28 cellular contexts compared by ENCODE assay signal in the genomic region with DNA sequence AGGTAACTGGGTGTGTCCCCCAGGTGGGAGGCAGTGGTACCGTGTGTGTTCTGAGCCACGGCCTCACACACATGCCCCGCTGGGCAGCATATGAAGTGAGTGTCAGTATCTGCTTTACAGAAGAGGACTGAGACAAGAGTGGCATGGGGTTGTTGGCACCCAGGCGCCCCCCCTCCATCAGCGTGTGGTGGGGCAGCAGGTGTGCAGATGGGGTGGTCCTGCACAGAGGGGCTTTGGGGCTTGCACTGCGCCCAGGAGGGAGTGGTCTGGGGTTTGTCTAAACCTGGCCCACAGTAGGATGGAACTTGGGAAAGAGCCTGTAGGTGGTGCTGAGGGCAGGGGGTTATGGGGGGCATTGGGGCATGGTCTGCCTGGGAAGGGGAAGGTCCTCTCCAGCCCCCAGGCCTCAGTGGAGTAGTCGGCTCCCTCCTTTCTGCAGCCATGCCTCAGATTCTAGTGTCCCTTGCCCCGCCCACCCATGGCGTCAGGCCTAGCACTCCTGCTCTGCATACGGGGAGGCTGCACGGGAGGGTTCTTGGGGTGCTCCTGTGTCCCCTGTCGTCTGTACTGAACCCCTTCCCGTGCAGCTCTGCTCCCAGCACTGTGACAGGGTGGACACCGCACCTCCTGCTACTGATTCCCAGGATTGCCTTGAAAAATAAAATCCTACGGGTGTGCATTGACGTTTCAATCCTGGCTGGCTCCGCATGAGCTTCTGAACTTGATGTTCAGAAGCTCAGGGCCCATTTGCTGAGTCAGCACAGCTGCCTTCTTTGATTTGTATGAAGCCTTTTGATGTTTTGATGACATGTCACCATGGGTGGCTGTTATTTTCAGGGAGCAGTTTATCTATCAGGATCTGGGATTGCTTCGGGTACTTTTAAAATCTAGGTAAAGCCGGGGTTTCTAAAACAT.
DNase-seq lines count a peak whose midpoint lies in the region; ATAC-seq, FAIRE-seq and TF ChIP-seq lines count a peak whose summit lies in the region.
"Had no signal": no experiment of that assay in that cellular context is flagged by ENCODE, and none has a peak within 500 bp of the region (broad histone marks: within the 10 kb centered on the region; RNA-seq: fewer than 3 reads in every experiment).

No MANE protein-coding gene starts in this region.

- no peak overlapping the region for H3K14ac ChIP-seq in H1 (ENCODE audit: insufficient read length)

- DNase-seq in SW480 (ENCODE audit: low spot score) = peak; percentile 17
- DNase-seq in H1 (ENCODE audit: low read depth in 1 of 2, low spot score in 2 of 2) = no peak
- DNase-seq in midbrain (lab: John Stamatoyannopoulos, UW) = peak; percentile 48
- peak; percentile 61 for DNase-seq in upper lobe of right lung
- no peak for DNase-seq in CD1c-positive myeloid dendritic cell (ENCODE audit: extremely low spot score)
- no peak for DNase-seq in stimulated activated naive CD4-positive, alpha-beta T cell treated with Interleukin-2 at 50 U/mL for 16 hours (lab: John Stamatoyannopoulos, UW)
- DNase-seq: activated CD4-positive, alpha-beta T cell treated with anti-CD3 and anti-CD28 coated beads for 1 hour; activated CD8-positive, alpha-beta T cell treated with anti-CD3 and anti-CD28 coated beads for 36 hours; activated effector memory CD4-positive, alpha-beta T cell treated with Interleukin-2 at 50 U/mL for 16 hours; brain microvascular endothelial cell; CD4-positive, alpha-beta memory T cell; DMS 273 treated with DMSO at 0.1 percent for 48 hours; GDM1; Karpas-422; natural killer cell; NCI-H1436 treated with DMSO at 0.1 percent for 48 hours; NCI-H510A; right cardiac atrium; stimulated activated CD4-positive, alpha-beta T cell treated with anti-CD3 and anti-CD28 coated beads, Interleukin-12 subunit alpha, Interleukin-12 subunit beta, amount 100 ng/mL, for 4 hours; stimulated activated CD4-positive, alpha-beta T cell treated with anti-CD3 and anti-CD28 coated beads, Interleukin-4, amount 100 ng/mL, for 4 hours; stimulated activated naive CD8-positive, alpha-beta T cell treated with anti-CD3 and anti-CD28 coated beads, Interleukin-15, Interleukin-2, amounts not matched to agents 100 U/mL and 50 U/mL, for 24 hours; T-cell; tibial artery had no signal

- no peak overlapping the region for H3K4ac ChIP-seq in H1 (replicated peaks; ENCODE audit: insufficient read length, low read depth, low read length)

- no peak for TF ChIP-seq POLR2A in H1 (IDR thresholded peaks at IDR 0.05; ENCODE audit: control extremely low read depth in 1 of 2, low read depth in 2 of 2, low read length in 2 of 2)

- no peak overlapping the region for H2BK12ac ChIP-seq in H1 (ENCODE audit: low read depth, low read length)

- no peak overlapping the region for H2BK15ac ChIP-seq in H1 (ENCODE audit: low read length)

- POLR2A ChIA-PET in H1 (lab: Charles Lee; ENCODE audit: partially characterized antibody) = interaction anchor here (0.7 kb wide), 1 partner anchor 42 kb away, joined by 3 read pairs; no protein-coding TSS in a partner anchor

- no peak overlapping the region for H3K4me3 ChIP-seq in H1 (ENCODE audit: extremely low read depth in 1 of 4, insufficient read depth in 2 of 4, low read depth in 3 of 4, low read length in 4 of 4)
- no peak overlapping the region for H3K4me3 ChIP-seq in upper lobe of right lung
- H3K4me3 ChIP-seq: coronary artery, pancreas, tibial artery had no signal

- H4K5ac ChIP-seq in H1 (ENCODE audit: insufficient read length, low read depth, low read length) = no peak overlapping the region

- no peak overlapping the region for H3K23ac ChIP-seq in H1 (ENCODE audit: insufficient read length)

- FAIRE-seq in H1 (lab: Jason Lieb, UNC) = no peak
- FAIRE-seq: HTR-8/SVneo, pancreas had no signal

- no peak overlapping the region; the same call in 1 of the 2 replicates for H2BK5ac ChIP-seq in H1 (ENCODE audit: low read depth, low read length)

- H3K9me3 ChIP-seq in H1 (ENCODE audit: insufficient read depth in 2 of 2, low read depth in 1 of 2, low read length in 1 of 2) = peaks cover 4 to 11% of the 10 kb centered on the region in 2 experiments; a peak in 2 of 4 replicates
- H3K9me3 ChIP-seq in upper lobe of right lung = no peaks in the 10 kb centered on the region
- H3K9me3 ChIP-seq: pancreas, tibial artery had no signal

- H3K56ac ChIP-seq in H1 (replicated peaks; ENCODE audit: insufficient read length, low read depth, low read length) = no peak overlapping the region

- TF ChIP-seq CTCF in H1 (IDR thresholded peaks at IDR 0.05; ENCODE audit: control extremely low read depth in 1 of 3, insufficient read depth in 1 of 3, low read depth in 1 of 3, low read length in 3 of 3) = no peak
- no peak for TF ChIP-seq CTCF in upper lobe of right lung (IDR thresholded peaks at IDR 0.05)

- no peak overlapping the region for H2BK20ac ChIP-seq in H1 (ENCODE audit: low read length)

- WGBS in H1 (ENCODE audit: extremely low coverage in 1 of 2, insufficient coverage in 1 of 2, insufficient read length in 1 of 2, insufficient replicate concordance in 2 of 2, low coverage in 1 of 2, low lambda C conversion rate in 2 of 2, missing lambda C conversion rate in 1 of 2), 2 experiments = 88% methylated on average over 18 of the region's 19 CpGs; no CpG with 5 or more reads in 1 of the 2 experiments

- H2BK120ac ChIP-seq in H1 (replicated peaks; ENCODE audit: low read depth, low read length) = no peak overlapping the region

- H3K18ac ChIP-seq in H1 (ENCODE audit: extremely low read depth, low read length) = peak overlapping the region; percentile 7; the same call in 1 of the 2 replicates

- no peak overlapping the region for H4K91ac ChIP-seq in H1 (replicated peaks; ENCODE audit: insufficient read length, low read length)

- CTCF ChIA-PET in H1 (lab: Charles Lee; ENCODE audit: partially characterized antibody) = interaction anchor here (0.6 to 1.7 kb wide), 3 partner anchors 15 to 28 kb away, joined by 3 to 7 read pairs (median 3); no protein-coding TSS in a partner anchor

- H4K20me1 ChIP-seq in H1 (replicated peaks in 1 of 2; ENCODE audit: control insufficient read depth in 1 of 2, insufficient read depth in 2 of 2, low read length in 2 of 2) = no peaks in the 10 kb centered on the region

- H3K27ac ChIP-seq in H1 (ENCODE audit: low read depth, low read length) (no peak overlapping the region), upper lobe of right lung (no peak overlapping the region)
- H3K27ac ChIP-seq: brain microvascular endothelial cell, coronary artery, pancreas, tibial artery had no signal

- no peaks in the 10 kb centered on the region for H3K79me2 ChIP-seq in H1 (ENCODE audit: control insufficient read depth in 1 of 2, insufficient read depth in 2 of 2, low read length in 2 of 2)

- no peak for TF ChIP-seq RAD21 in H1 (IDR thresholded peaks at IDR 0.05 in 1 of 2, conservative IDR thresholded peaks at IDR 0.05 in 1 of 2; ENCODE audit: low read depth in 2 of 2, low read length in 2 of 2)

- H4K8ac ChIP-seq in H1 (ENCODE audit: extremely low read depth, insufficient read depth, low read length) = no peak overlapping the region

- peak; percentile 9 for ATAC-seq in upper lobe of right lung
- ATAC-seq in HG02981 (IDR thresholded peaks at IDR 0.05; ENCODE audit: unreplicated experiment) = no peak
- ATAC-seq: activated CD8-positive, alpha-beta T cell treated with anti-CD3 and anti-CD28 coated beads for 36 hours; natural killer cell; Panc1; pancreas; right cardiac atrium; stimulated activated naive CD8-positive, alpha-beta T cell treated with anti-CD3 and anti-CD28 coated beads, Interleukin-15, Interleukin-2, amounts not matched to agents 100 U/mL and 50 U/mL, for 24 hours; T-cell had no signal

- H3K23me2 ChIP-seq in H1 (ENCODE audit: low read depth, low read length) = peaks cover 2% of the 10 kb centered on the region; the same call in 1 of the 2 replicates

- no peak overlapping the region for H3K9ac ChIP-seq in H1 (replicated peaks in 1 of 4; ENCODE audit: extremely low read depth in 1 of 4, low read depth in 3 of 4, low read length in 3 of 4)

- H3K4me2 ChIP-seq in H1 (ENCODE audit: insufficient read depth in 1 of 2, low read depth in 2 of 2, low read length in 2 of 2) = no peak overlapping the region

- intact Hi-C loops in upper lobe of right lung (cut with DNase I) = no loop called here

- H3K36me3 ChIP-seq in H1 (ENCODE audit: control insufficient read depth in 2 of 4, insufficient read depth in 4 of 4, low read length in 3 of 4) = no peaks in the 10 kb centered on the region
- H3K36me3 ChIP-seq in upper lobe of right lung = no peaks in the 10 kb centered on the region
- H3K36me3 ChIP-seq: brain microvascular endothelial cell, pancreas, tibial artery had no signal

- no peak for TF ChIP-seq EP300 in H1 (IDR thresholded peaks at IDR 0.05; ENCODE audit: borderline replicate concordance in 1 of 2, low read depth in 2 of 2, low read length in 2 of 2)

- H3K79me1 ChIP-seq in H1 (ENCODE audit: low read depth, low read length) = no peaks in the 10 kb centered on the region

- H2AFZ ChIP-seq in H1 (ENCODE audit: low read length) = no peak overlapping the region

- no peaks in the 10 kb centered on the region for H3K27me3 ChIP-seq in H1 (replicated peaks in 1 of 4; ENCODE audit: control insufficient read depth in 3 of 4, extremely low read depth in 1 of 4, insufficient read depth in 3 of 4, low read length in 3 of 4)
- H3K27me3 ChIP-seq in upper lobe of right lung = no peaks in the 10 kb centered on the region
- H3K27me3 ChIP-seq: brain microvascular endothelial cell, pancreas, tibial artery had no signal

- H3K4me1 ChIP-seq in H1 (replicated peaks in 1 of 4; ENCODE audit: control insufficient read depth in 3 of 4, insufficient read depth in 4 of 4, low read length in 3 of 4) = peaks cover 4 to 19% (median 10%) of the 10 kb centered on the region in 4 experiments
- H3K4me1 ChIP-seq in upper lobe of right lung = no peaks in the 10 kb centered on the region
- H3K4me1 ChIP-seq: tibial artery had no signal

- no peak overlapping the region for H2AK5ac ChIP-seq in H1 (ENCODE audit: low read depth, low read length)

TF ChIP-seq in H1, 55 proteins besides CTCF, POLR2A, EP300 and RAD21:
- TF ChIP-seq GTF2F1 (IDR thresholded peaks at IDR 0.05; ENCODE audit: borderline replicate concordance, low read depth, low read length) (no peak), RFX5 (IDR thresholded peaks at IDR 0.05; ENCODE audit: borderline replicate concordance, low read depth, low read length) (no peak), BACH1 (IDR thresholded peaks at IDR 0.05; ENCODE audit: low read length) (peak; percentile 69), CHD1 (IDR thresholded peaks at IDR 0.05; ENCODE audit: low read depth, low read length) (no peak), MAFK (IDR thresholded peaks at IDR 0.05; ENCODE audit: low read depth, low read length) (peak; percentile 94)
TF ChIP-seq in H1: peak in this region for 2.

Comparison
In these comparisons a context has a peak if more than half of its experiments do, and no peak if none do; other contexts are left out.
1. DNase-seq: peak in SW480 (single experiment), midbrain (single experiment) and upper lobe of right lung (single experiment); none in H1 (0 of 2), CD1c-positive myeloid dendritic cell (single experiment) and stimulated activated naive CD4-positive, alpha-beta T cell treated with Interleukin-2 at 50 U/mL for 16 hours (single experiment).